ENCODE assay signal across 15 cellular contexts in the genomic region with DNA sequence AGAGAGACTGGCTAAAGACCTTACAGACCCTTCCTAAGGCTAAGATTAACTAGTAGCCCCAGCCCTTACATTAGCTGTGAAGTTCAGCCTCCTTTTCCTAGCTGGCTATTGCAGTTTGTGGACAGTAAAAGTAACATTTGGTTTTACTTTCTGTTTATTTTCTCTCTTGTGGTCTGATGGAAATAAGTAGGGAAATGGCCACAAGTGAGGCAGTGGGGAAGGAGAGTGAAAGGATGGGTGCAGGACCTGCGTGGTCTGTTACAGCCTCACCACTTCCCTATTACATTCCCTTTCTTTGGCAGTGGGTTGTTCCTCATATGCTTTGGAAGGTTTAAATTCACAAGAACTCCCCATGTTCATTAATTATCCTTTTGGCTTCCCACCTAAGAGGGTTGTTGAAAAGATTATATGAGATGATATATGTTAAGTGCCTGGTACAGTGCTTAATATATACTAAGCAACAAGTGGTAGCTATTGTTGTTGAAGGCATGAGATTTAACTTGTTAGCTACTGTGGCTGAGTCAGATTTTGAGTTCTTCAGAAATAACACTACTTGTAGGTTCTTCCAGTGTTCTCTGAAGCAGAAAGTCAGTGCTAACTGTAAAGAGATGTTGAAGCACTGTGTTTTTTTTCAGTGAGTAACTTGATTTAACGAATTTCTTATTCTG.
A peak's percentile ranks its signal among the peaks of the same experiment; 100 is the strongest.
DNase-seq lines count a peak whose midpoint lies in the region; ATAC-seq and TF ChIP-seq lines count a peak whose summit lies in the region.
"Had no signal": no experiment of that assay in that cellular context is flagged by ENCODE, and none has a peak within 500 bp of the region (broad histone marks: within the 10 kb centered on the region; RNA-seq: fewer than 3 reads in every experiment).

No MANE protein-coding gene starts in this region.

- no peak overlapping the region for H3K27ac Mint-ChIP-seq in nephron progenitor cell
- H3K27ac Mint-ChIP-seq: activated naive CD4-positive, alpha-beta T cell treated with anti-CD3 and anti-CD28 coated beads, Interleukin-2, amount 50 U/mL, for 72 hours; type B pancreatic cell had no signal

- no peaks in the 10 kb centered on the region for H3K4me1 Mint-ChIP-seq in nephron progenitor cell

- H3K9me3 Mint-ChIP-seq in nephron progenitor cell = no peaks in the 10 kb centered on the region
- H3K9me3 Mint-ChIP-seq: activated naive CD4-positive, alpha-beta T cell treated with anti-CD3 and anti-CD28 coated beads, Interleukin-2, amount 50 U/mL, for 72 hours; type B pancreatic cell had no signal

- H3K4me3 Mint-ChIP-seq in nephron progenitor cell = no peak overlapping the region
- H3K4me3 Mint-ChIP-seq: type B pancreatic cell had no signal

- H3K27me3 Mint-ChIP-seq in nephron progenitor cell (ENCODE audit: low read depth, poor library complexity) = no peaks in the 10 kb centered on the region
- H3K27me3 Mint-ChIP-seq: type B pancreatic cell had no signal

- intact Hi-C loops in left ventricle myocardium superior (cut with micrococcal nuclease) = no loop called here
- intact Hi-C loops in cardiac septum (cut with DNase I) = no loop called here

- TF ChIP-seq CTCF in nephron progenitor cell (IDR thresholded peaks at IDR 0.05) = no peak

- ATAC-seq in left ventricle myocardium superior (peak; percentile 37), HG03039 (IDR thresholded peaks at IDR 0.05; ENCODE audit: unreplicated experiment) (peak; percentile 38)
- ATAC-seq: A549; activated naive CD4-positive, alpha-beta T cell treated with anti-CD3 and anti-CD28 coated beads, Interleukin-2, amount 50 U/mL, for 72 hours had no signal

- H3K36me3 Mint-ChIP-seq in nephron progenitor cell (ENCODE audit: low read depth) = peaks cover 34% of the 10 kb centered on the region
- H3K36me3 Mint-ChIP-seq: activated naive CD4-positive, alpha-beta T cell treated with anti-CD3 and anti-CD28 coated beads, Interleukin-2, amount 50 U/mL, for 72 hours had no signal

- DNase-seq in left ventricle myocardium superior (no peak), cardiac septum (ENCODE audit: low spot score) (no peak), UCSD-AML1 (lab: John Stamatoyannopoulos, UW; ENCODE audit: unreplicated experiment) (peak; percentile 5), NCI-H1092 (lab: John Stamatoyannopoulos, UW) (no peak), NCI-H524 treated with DMSO at 0.1 percent for 48 hours (lab: John Stamatoyannopoulos, UW) (no peak), nephron progenitor cell (no peak), occipital lobe (lab: John Stamatoyannopoulos, UW) (no peak)
- DNase-seq: activated CD4-positive, alpha-beta T cell treated with anti-CD3 and anti-CD28 coated beads for 1 hour; EL; head of caudate nucleus; NCI-H446 treated with DMSO at 0.1 percent for 48 hours had no signal
